In the genomic region with DNA sequence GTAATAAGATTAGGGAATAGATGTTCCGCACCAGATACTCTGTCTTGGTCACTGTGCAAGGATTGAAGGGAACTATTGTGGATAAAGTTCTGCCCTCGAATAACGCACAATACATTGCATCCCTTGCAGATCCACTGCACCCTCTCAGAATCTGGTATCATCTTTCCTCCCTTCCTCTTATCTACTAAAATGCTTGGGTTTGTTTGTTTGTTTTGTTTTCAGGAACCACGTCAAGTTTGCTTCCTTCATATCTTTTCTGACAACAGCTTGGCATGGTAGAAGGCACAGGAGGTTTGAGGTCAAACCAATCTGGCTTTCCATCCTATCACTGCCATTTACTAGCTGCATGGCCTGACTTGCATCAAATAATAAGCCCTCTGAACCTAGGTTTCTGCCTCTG, we compare ENCODE assay signal across 32 cellular contexts.
"Had no signal": no experiment of that assay in that cellular context is flagged by ENCODE, and none has a peak within 500 bp of the region (broad histone marks: within the 10 kb centered on the region; RNA-seq: fewer than 3 reads in every experiment).

No MANE protein-coding gene starts in this region.

- H3K27ac Mint-ChIP-seq: activated CD4-positive, alpha-beta T cell treated with anti-CD3 and anti-CD28 coated beads for 36 hours; activated CD8-positive, alpha-beta memory T cell treated with anti-CD3 and anti-CD28 coated beads, Interleukin-2, amount 10 ng/mL, durations not matched to agents 7 days and 5 days; activated CD8-positive, alpha-beta T cell treated with anti-CD3 and anti-CD28 coated beads, Interleukin-2, amount 10 ng/mL, durations not matched to agents 7 days and 5 days; activated naive CD4-positive, alpha-beta T cell treated with anti-CD3 and anti-CD28 coated beads, Interleukin-2, amount 50 U/mL, for 72 hours; activated T-cell treated with anti-CD3 and anti-CD28 coated beads, Interleukin-2, amount 50 U/mL, for 72 hours; stimulated activated naive B cell treated with anti-CD40 and anti-IgM and Interleukin-4, amounts not matched to agents 10 μg/mL and 1 μg/mL and 100 μg/mL, for 72 hours; T-helper 17 cell had no signal

- DNase-seq: activated CD4-positive, alpha-beta T cell treated with anti-CD3 and anti-CD28 coated beads for 36 hours; activated CD4-positive, CD25-positive, alpha-beta regulatory T cell; activated CD8-positive, alpha-beta memory T cell treated with anti-CD3 and anti-CD28 coated beads, Interleukin-2, amount 10 ng/mL, durations not matched to agents 7 days and 5 days; activated CD8-positive, alpha-beta T cell treated with anti-CD3 and anti-CD28 coated beads, Interleukin-2, amount 10 ng/mL, durations not matched to agents 7 days and 5 days; activated naive CD4-positive, alpha-beta T cell; activated T-cell treated with anti-CD3 and anti-CD28 coated beads, Interleukin-2, amount 50 U/mL, for 72 hours; cerebellar nuclear complex; colonic mucosa; dorsolateral prefrontal cortex; effector memory CD4-positive, alpha-beta T cell; head of caudate nucleus; hippocampal formation; left cardiac atrium; mammary epithelial cell; nucleus accumbens; pancreas; stimulated activated CD4-positive, alpha-beta T cell treated with anti-CD3 and anti-CD28 coated beads, Interleukin-1b, Interleukin-23, amount 100 ng/mL, for 48 hours; stimulated activated CD4-positive, alpha-beta T cell treated with anti-CD3 and anti-CD28 coated beads, Interleukin-4, amount 100 ng/mL, for 4 hours; stimulated activated CD8-positive, alpha-beta memory T cell treated with anti-CD3 and anti-CD28 coated beads, Interleukin-4, amount 100 ng/mL, for 48 hours; stimulated activated naive B cell treated with anti-CD40 and anti-IgM and Interleukin-4, amounts not matched to agents 10 μg/mL and 1 μg/mL and 100 μg/mL, for 72 hours; stomach; SW 1271; T-helper 17 cell; T1000; thyroid gland; upper lobe of right lung had no signal

- H3K36me3 ChIP-seq: colonic mucosa, gastroesophageal sphincter, pancreas, right atrium auricular region, stomach, thyroid gland, upper lobe of right lung had no signal

- H3K4me3 ChIP-seq: colonic mucosa, dorsolateral prefrontal cortex, gastroesophageal sphincter, pancreas, right atrium auricular region, smooth muscle cell, stomach, thyroid gland, upper lobe of right lung had no signal

- H3K27me3 ChIP-seq: gastroesophageal sphincter, right atrium auricular region, thyroid gland had no signal

- H3K9me3 Mint-ChIP-seq: activated naive CD4-positive, alpha-beta T cell treated with anti-CD3 and anti-CD28 coated beads, Interleukin-2, amount 50 U/mL, for 72 hours; activated T-cell treated with anti-CD3 and anti-CD28 coated beads, Interleukin-2, amount 50 U/mL, for 72 hours had no signal

- FAIRE-seq: endothelial cell of umbilical vein, keratinocyte, pancreas had no signal

- H3K4me2 ChIP-seq: smooth muscle cell had no signal

- H3K4me3 Mint-ChIP-seq: activated CD4-positive, alpha-beta T cell treated with anti-CD3 and anti-CD28 coated beads for 36 hours; activated CD8-positive, alpha-beta T cell treated with anti-CD3 and anti-CD28 coated beads, Interleukin-2, amount 10 ng/mL, durations not matched to agents 7 days and 5 days had no signal

- H3K27ac ChIP-seq: colonic mucosa, pancreas, thyroid gland, upper lobe of right lung had no signal

- ATAC-seq: activated CD4-positive, alpha-beta T cell treated with anti-CD3 and anti-CD28 coated beads for 36 hours; activated CD8-positive, alpha-beta memory T cell treated with anti-CD3 and anti-CD28 coated beads, Interleukin-2, amount 10 ng/mL, durations not matched to agents 7 days and 5 days; activated CD8-positive, alpha-beta T cell treated with anti-CD3 and anti-CD28 coated beads, Interleukin-2, amount 10 ng/mL, durations not matched to agents 7 days and 5 days; activated naive CD4-positive, alpha-beta T cell treated with anti-CD3 and anti-CD28 coated beads, Interleukin-2, amount 50 U/mL, for 72 hours; activated T-cell treated with anti-CD3 and anti-CD28 coated beads, Interleukin-2, amount 50 U/mL, for 72 hours; gastroesophageal sphincter; left cardiac atrium; pancreas; stimulated activated naive B cell treated with anti-CD40 and anti-IgM and Interleukin-4, amounts not matched to agents 10 μg/mL and 1 μg/mL and 100 μg/mL, for 72 hours; T-helper 17 cell; upper lobe of right lung had no signal

- H3K9me3 ChIP-seq: colonic mucosa, gastroesophageal sphincter, pancreas, right atrium auricular region, stomach, thyroid gland, upper lobe of right lung had no signal

- H3K36me3 Mint-ChIP-seq: stimulated activated naive B cell treated with anti-CD40 and anti-IgM and Interleukin-4, amounts not matched to agents 10 μg/mL and 1 μg/mL and 100 μg/mL, for 72 hours had no signal
